Comparison of ENCODE assay signal across 8 cellular contexts in the genomic region with DNA sequence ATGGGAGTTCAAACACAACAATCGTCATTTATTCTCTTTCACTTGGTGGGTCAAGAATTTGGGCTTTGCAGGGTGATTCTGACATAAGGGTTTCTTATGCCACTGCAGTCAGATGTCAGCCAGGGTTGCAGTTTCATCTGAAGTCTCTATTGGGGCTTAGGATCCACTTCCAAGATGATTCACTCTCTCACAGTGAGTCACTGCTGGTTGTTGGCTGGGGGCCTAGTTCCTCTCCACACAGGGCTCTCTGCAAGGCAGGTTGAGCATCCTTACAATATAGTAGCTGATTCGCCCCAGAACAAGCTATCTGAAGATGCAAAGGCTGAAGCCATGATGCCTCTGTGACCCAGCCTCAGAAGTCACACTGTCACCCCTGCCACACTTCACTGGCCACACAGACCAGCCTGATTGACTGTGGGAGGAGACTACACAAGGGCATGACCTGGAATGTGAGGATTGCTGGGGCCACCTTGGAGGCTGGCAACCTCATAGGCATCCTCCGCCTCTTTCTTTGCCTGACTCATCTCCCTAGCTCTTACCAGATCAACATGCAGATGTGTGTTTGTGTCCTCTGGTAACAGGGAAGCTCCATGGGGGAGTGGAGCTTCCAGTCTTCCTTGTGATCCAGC. TPM values are rescaled to one million over a fixed set of nuclear protein-coding genes. Genes with fewer than 3 reads are reported as not detected.
DNase-seq lines count a peak whose midpoint lies in the region; ATAC-seq, FAIRE-seq and TF ChIP-seq lines count a peak whose summit lies in the region.

No MANE protein-coding gene starts in this region.

- H3K9me3 Mint-ChIP-seq in Caco-2 (ENCODE audit: unreplicated experiment) (no peaks in the 10 kb centered on the region), glutamatergic neuron (ENCODE audit: unreplicated experiment) (peaks cover 8% of the 10 kb centered on the region)

- no peaks in the 10 kb centered on the region for H3K9me3 ChIP-seq in Caco-2

- H3K27ac Mint-ChIP-seq in Caco-2 (ENCODE audit: unreplicated experiment), result no peak overlapping the region
- no peak overlapping the region for H3K27ac Mint-ChIP-seq in glutamatergic neuron (ENCODE audit: unreplicated experiment)

- no peaks in the 10 kb centered on the region; the same call in 1 of the 2 replicates for H3K4me1 ChIP-seq in Caco-2

- no peak for TF ChIP-seq CTCF in GM12865 (IDR thresholded peaks at IDR 0.05; ENCODE audit: insufficient read depth, low read depth, low read length, missing control alignments)
- no peak for TF ChIP-seq CTCF in bronchial epithelial cell (IDR thresholded peaks at IDR 0.05; ENCODE audit: insufficient read depth, low read length, severe bottlenecking)
- no peak for TF ChIP-seq CTCF in Caco-2 (IDR thresholded peaks at IDR 0.05; ENCODE audit: insufficient read depth in 1 of 2, low read depth in 1 of 2, low read length in 1 of 2, severe bottlenecking in 1 of 2, unreplicated experiment in 1 of 2)
- TF ChIP-seq CTCF in glutamatergic neuron (IDR thresholded peaks at IDR 0.05; ENCODE audit: partially characterized antibody, unreplicated experiment), result no peak

- H3K4me3 Mint-ChIP-seq in Caco-2 (ENCODE audit: unreplicated experiment) (no peak overlapping the region), glutamatergic neuron (ENCODE audit: unreplicated experiment) (no peak overlapping the region)

- no peaks in the 10 kb centered on the region for H3K27me3 ChIP-seq in bronchial epithelial cell (ENCODE audit: control insufficient read depth, insufficient read depth, low read length)
- H3K27me3 ChIP-seq in Caco-2 (replicated peaks; ENCODE audit: control insufficient read depth, insufficient read depth, low read length), result no peaks in the 10 kb centered on the region

- DNase-seq in GM12865 (ENCODE audit: low read depth) (peak; percentile 88), SW480 (ENCODE audit: low spot score) (peak; percentile 88), bronchial epithelial cell (ENCODE audit: low read depth) (peak; percentile 85), posterior vena cava (ENCODE audit: low spot score) (peak; percentile 76), UCSD-AML1 (lab: John Stamatoyannopoulos, UW; ENCODE audit: unreplicated experiment) (no peak), Caco-2 (no peak), glutamatergic neuron (no peak)

- POLR2A ChIA-PET in Caco-2 (lab: Charles Lee), result no interaction called here

- H3K4me3 ChIP-seq in GM12865 (ENCODE audit: low read depth, low read length), result no peak overlapping the region
- H3K4me3 ChIP-seq in bronchial epithelial cell (ENCODE audit: low read depth, low read length), result no peak overlapping the region
- H3K4me3 ChIP-seq in Caco-2 (ENCODE audit: low read depth, low read length), result no peak overlapping the region

- no peak for ATAC-seq in HG03139 (IDR thresholded peaks at IDR 0.05; ENCODE audit: unreplicated experiment)

- CTCF ChIA-PET in Caco-2 (lab: Charles Lee), result no interaction called here

- no peak for FAIRE-seq in bronchial epithelial cell (lab: Jason Lieb, UNC)

- H3K4me1 Mint-ChIP-seq in Caco-2 (ENCODE audit: low read depth, unreplicated experiment) (no peaks in the 10 kb centered on the region), glutamatergic neuron (ENCODE audit: low read depth, unreplicated experiment) (no peaks in the 10 kb centered on the region)

- H3K36me3 ChIP-seq in bronchial epithelial cell (ENCODE audit: control insufficient read depth, insufficient read depth, low read length) (no peaks in the 10 kb centered on the region), Caco-2 (ENCODE audit: control insufficient read depth, insufficient read depth, low read length) (no peaks in the 10 kb centered on the region)

- H3K36me3 Mint-ChIP-seq in Caco-2 (ENCODE audit: insufficient read depth, unreplicated experiment) (no peaks in the 10 kb centered on the region), glutamatergic neuron (ENCODE audit: unreplicated experiment) (no peaks in the 10 kb centered on the region)

- no peaks in the 10 kb centered on the region for H3K27me3 Mint-ChIP-seq in Caco-2 (ENCODE audit: insufficient read depth, unreplicated experiment)
- peaks cover 7% of the 10 kb centered on the region for H3K27me3 Mint-ChIP-seq in glutamatergic neuron (ENCODE audit: unreplicated experiment)

- intact Hi-C loops in posterior vena cava (cut with DNase I), result loop anchor here in 1 of 2 donors (10.0 kb wide), 1 partner anchor 363 kb away; the partner anchor contains the start of genes FAM120A and FAM120AOS
- intact Hi-C loops in Caco-2 (cut with micrococcal nuclease; ENCODE audit: unreplicated experiment), result no loop called here

- BruUV-seq in Caco-2 (replicated peaks; lab: Mats Ljungman, UMichigan), result no TSS peak

RNA-seq across cellular contexts. Expression of gene CARD19, which starts 4.5 kb away (rescaled TPM):
- total RNA-seq in bronchial epithelial cell (43.4 and 47.9 TPM in 2 replicates), posterior vena cava (10 to 100 TPM; 40.8 to 43.0 TPM), Caco-2 (2022) (10.6 and 11.4 TPM in 2 replicates), glutamatergic neuron (ENCODE audit: unreplicated experiment) (55.8 TPM)

RNA-seq across cellular contexts. Expression of gene SUSD3, which starts 33.1 kb away (rescaled TPM):
- 0.26 TPM in 1 of 2 replicates, not detected in the other for total RNA-seq in bronchial epithelial cell
- total RNA-seq in posterior vena cava, result 1 to 10 TPM; 1.4 to 5.2 TPM
- total RNA-seq in Caco-2 (2022), result 2.2 and 2.9 TPM in 2 replicates
- total RNA-seq in glutamatergic neuron (ENCODE audit: unreplicated experiment), result not detected

RNA-seq across cellular contexts. Expression of gene NINJ1, which starts 42.5 kb away (rescaled TPM):
- 13.4 and 15.9 TPM in 2 replicates for total RNA-seq in bronchial epithelial cell
- total RNA-seq in posterior vena cava, result 10 to 100 TPM; 30.6 to 39.5 TPM
- total RNA-seq in Caco-2 (2022), result 29.5 and 35.6 TPM in 2 replicates
- total RNA-seq in glutamatergic neuron (ENCODE audit: unreplicated experiment), result 29.4 TPM

Comparison
In these comparisons a context has a peak if more than half of its experiments do, and no peak if none do; other contexts are left out.
1. DNase-seq: peak in GM12865 (single experiment), SW480 (single experiment), bronchial epithelial cell (single experiment) and posterior vena cava (single experiment); none in UCSD-AML1 (single experiment), Caco-2 (0 of 2) and glutamatergic neuron (single experiment).